In genomic region chr3:94568041-94568440, GRCh38 we compare ENCODE assay signal across 34 cellular contexts.
"Had no signal": no experiment of that assay in that cellular context is flagged by ENCODE, and none has a peak within 500 bp of the region (broad histone marks: within the 10 kb centered on the region; RNA-seq: fewer than 3 reads in every experiment).

No MANE protein-coding gene starts in this region.

- DNase-seq: activated effector memory CD4-positive, alpha-beta T cell treated with anti-CD3 and anti-CD28 coated beads, Interleukin-2, amount 50 U/mL, for 16 hours; activated effector memory CD4-positive, alpha-beta T cell treated with Interleukin-2 at 50 U/mL for 16 hours; activated gamma-delta T cell; activated gamma-delta T cell treated with Interleukin-2 at 50 U/mL for 16 hours; activated naive CD4-positive, alpha-beta T cell; activated naive CD4-positive, alpha-beta T cell treated with anti-CD3 and anti-CD28 coated beads for 36 hours; activated naive CD4-positive, alpha-beta T cell treated with anti-CD3 and anti-CD28 coated beads, Interleukin-2, amount 10 ng/mL, durations not matched to agents 7 days and 5 days; activated naive CD4-positive, alpha-beta T cell treated with anti-CD3 and anti-CD28 coated beads, Interleukin-2, amount 50 U/mL, for 16 hours; activated naive CD4-positive, alpha-beta T cell treated with Interleukin-2 at 50 U/mL for 16 hours; activated naive CD8-positive, alpha-beta T cell treated with anti-CD3 and anti-CD28 coated beads for 36 hours; activated naive CD8-positive, alpha-beta T cell treated with anti-CD3 and anti-CD28 coated beads, Interleukin-2, amount 10 ng/mL, durations not matched to agents 7 days and 5 days; activated naive CD8-positive, alpha-beta T cell treated with anti-CD3 and anti-CD28 coated beads, Interleukin-2, amount 50 U/mL, for 24 hours; activated T-cell treated with anti-CD3 and anti-CD28 coated beads for 4 hours; activated T-cell treated with anti-CD3 and anti-CD28 coated beads, Interleukin-2, amount 50 U/mL, for 1 hour; activated T-cell treated with anti-CD3 and anti-CD28 coated beads, Interleukin-2, amount 50 U/mL, for 24 hours; activated T-cell treated with anti-CD3 and anti-CD28 coated beads, Interleukin-2, amount 50 U/mL, for 4 hours; activated T-cell treated with anti-CD3 and anti-CD28 coated beads, Interleukin-2, amount 50 U/mL, for 48 hours; activated T-cell treated with anti-CD3 and anti-CD28 coated beads, Interleukin-2, amount 50 U/mL, for 72 hours; adrenal gland; amniotic stem cell; amygdala; anterior cingulate cortex; body of pancreas; brain microvascular endothelial cell; caudate nucleus; central memory CD4-positive, alpha-beta T cell; cerebellar nuclear complex had no signal

- H3K9me3 ChIP-seq: adrenal gland, ascending aorta, body of pancreas, breast epithelium had no signal

- H3K4me1 ChIP-seq: adrenal gland, ascending aorta, body of pancreas, breast epithelium had no signal

- ATAC-seq: activated naive CD4-positive, alpha-beta T cell treated with anti-CD3 and anti-CD28 coated beads, Interleukin-2, amount 50 U/mL, for 72 hours; activated naive CD8-positive, alpha-beta T cell treated with anti-CD3 and anti-CD28 coated beads, Interleukin-2, amount 50 U/mL, for 24 hours; activated T-cell treated with anti-CD3 and anti-CD28 coated beads, Interleukin-2, amount 50 U/mL, for 4 hours; activated T-cell treated with anti-CD3 and anti-CD28 coated beads, Interleukin-2, amount 50 U/mL, for 72 hours; activated T-helper 17 cell treated with anti-CD3 and anti-CD28 coated beads, Interleukin-2, amount 50 U/mL, for 72 hours; body of pancreas had no signal

- H3K27me3 ChIP-seq: adrenal gland, ascending aorta, body of pancreas, brain microvascular endothelial cell, breast epithelium, cardiac muscle cell had no signal

- H3K4me3 ChIP-seq: adrenal gland, ascending aorta, body of pancreas, breast epithelium, cardiac muscle cell had no signal

- H3K27ac ChIP-seq: adrenal gland, ascending aorta, body of pancreas, brain microvascular endothelial cell, breast epithelium, cardiac muscle cell had no signal

- H3K36me3 ChIP-seq: adrenal gland, ascending aorta, brain microvascular endothelial cell, breast epithelium, cardiac muscle cell had no signal

- FAIRE-seq: astrocyte, bronchial epithelial cell had no signal
